7 cellular contexts compared by ENCODE assay signal in genomic region chr1:109425902-109426277, GRCh38. TPM values are rescaled to one million over a fixed set of nuclear protein-coding genes. Genes with fewer than 3 reads are reported as not detected.
DNase-seq lines count a peak whose midpoint lies in the region; ATAC-seq and TF ChIP-seq lines count a peak whose summit lies in the region.

No MANE protein-coding gene starts in this region.

- peaks cover 32% of the 10 kb centered on the region for H3K36me3 Mint-ChIP-seq in activated CD8-positive, alpha-beta T cell treated with anti-CD3 and anti-CD28 coated beads for 36 hours (ENCODE audit: low read depth)
- H3K36me3 Mint-ChIP-seq in neural crest cell (ENCODE audit: low read depth) (no peaks in the 10 kb centered on the region), type B pancreatic cell (peaks cover 8% of the 10 kb centered on the region)

- H3K27me3 Mint-ChIP-seq in activated CD8-positive, alpha-beta T cell treated with anti-CD3 and anti-CD28 coated beads for 36 hours: no peaks in the 10 kb centered on the region
- H3K27me3 Mint-ChIP-seq in neural crest cell (ENCODE audit: low read depth) (no peaks in the 10 kb centered on the region), type B pancreatic cell (no peaks in the 10 kb centered on the region)

- POLR2A ChIA-PET in activated CD8-positive, alpha-beta T cell treated with anti-CD3 and anti-CD28 coated beads for 36 hours (lab: Charles Lee): interaction anchor here (0.7 to 3.9 kb wide), 22 partner anchors 11 to 608 kb away, joined by 3 to 25 read pairs (median 5); partner anchors contain the start of genes AMIGO1, ATXN7L2, CYB561D1 and GNAI3

- CTCF ChIA-PET in activated CD8-positive, alpha-beta T cell treated with anti-CD3 and anti-CD28 coated beads for 36 hours (lab: Charles Lee): interaction anchor here (0.8 to 7.8 kb wide), 14 partner anchors 9 to 913 kb away, joined by 3 to 55 read pairs (median 4); partner anchors contain the start of genes AMIGO1, CYB561D1, GNAI3 and RBM15

- DNase-seq in NB4 (ENCODE audit: low read depth) (peak; percentile 88), esophagus muscularis mucosa (ENCODE audit: extremely low spot score) (peak; percentile 93), neural crest cell (ENCODE audit: low read depth, low spot score) (peak; percentile 19), type B pancreatic cell (ENCODE audit: extremely low spot score, unreplicated experiment) (no peak)
- peak; percentile 83 for DNase-seq in activated CD8-positive, alpha-beta T cell treated with anti-CD3 and anti-CD28 coated beads for 36 hours

- peak overlapping the region; percentile 83 for H3K4me3 ChIP-seq in NB4 (ENCODE audit: low read depth, low read length)
- H3K4me3 ChIP-seq in esophagus muscularis mucosa: peak overlapping the region; percentile 80 to 95 (median 90)

- TF ChIP-seq CTCF in NB4 (IDR thresholded peaks at IDR 0.05; ENCODE audit: low read depth, low read length) (no peak), esophagus muscularis mucosa (IDR thresholded peaks at IDR 0.05) (no peak), neural crest cell (conservative IDR thresholded peaks at IDR 0.05) (no peak), type B pancreatic cell (conservative IDR thresholded peaks at IDR 0.05) (no peak)
- no peak for TF ChIP-seq CTCF in activated CD8-positive, alpha-beta T cell treated with anti-CD3 and anti-CD28 coated beads for 36 hours (IDR thresholded peaks at IDR 0.05)

- no peaks in the 10 kb centered on the region for H3K27me3 ChIP-seq in esophagus muscularis mucosa

- TF ChIP-seq EP300 in esophagus muscularis mucosa (IDR thresholded peaks at IDR 0.05): no peak

- peaks cover 31 to 51% (median 47%) of the 10 kb centered on the region in 4 donors for H3K4me1 ChIP-seq in esophagus muscularis mucosa

- peak overlapping the region; percentile 96 for H3K27ac Mint-ChIP-seq in activated CD8-positive, alpha-beta T cell treated with anti-CD3 and anti-CD28 coated beads for 36 hours
- H3K27ac Mint-ChIP-seq in neural crest cell (ENCODE audit: unreplicated experiment) (peak overlapping the region; percentile 94), type B pancreatic cell (peak overlapping the region; percentile 93)

- H3K4me1 Mint-ChIP-seq in activated CD8-positive, alpha-beta T cell treated with anti-CD3 and anti-CD28 coated beads for 36 hours (ENCODE audit: low read depth): peaks cover 28% of the 10 kb centered on the region
- peaks cover 33% of the 10 kb centered on the region for H3K4me1 Mint-ChIP-seq in neural crest cell
- peaks cover 24% of the 10 kb centered on the region for H3K4me1 Mint-ChIP-seq in type B pancreatic cell (ENCODE audit: unreplicated experiment)

- no peaks in the 10 kb centered on the region for H3K9me3 ChIP-seq in esophagus muscularis mucosa

- ATAC-seq in GM18508 (IDR thresholded peaks at IDR 0.05; ENCODE audit: insufficient read depth, unreplicated experiment) (peak; percentile 21), HG02571 (IDR thresholded peaks at IDR 0.05; ENCODE audit: unreplicated experiment) (peak; percentile 30)
- ATAC-seq in activated CD8-positive, alpha-beta T cell treated with anti-CD3 and anti-CD28 coated beads for 36 hours: peak; percentile 55

- intact Hi-C loops in activated CD8-positive, alpha-beta T cell treated with anti-CD3 and anti-CD28 coated beads for 36 hours (cut with micrococcal nuclease): loop anchor here (2.0 to 10.0 kb wide), 3 partner anchors 57 to 311 kb away; partner anchors contain the start of genes ATXN7L2, ELAPOR1 and GPR61
- intact Hi-C loops in esophagus muscularis mucosa (cut with DNase I): loop anchor here (5.0 kb wide), 3 partner anchors 41 to 106 kb away; partner anchors contain the start of genes ATXN7L2 and SYPL2

- 0% methylated on average over 12 of the region's 23 CpGs for WGBS in esophagus muscularis mucosa

- TF ChIP-seq POLR2A in NB4 (IDR thresholded peaks at IDR 0.05; ENCODE audit: extremely low read depth, insufficient read length) (no peak), esophagus muscularis mucosa (IDR thresholded peaks at IDR 0.05; ENCODE audit: low read depth) (no peak)

- peaks cover 8 to 11% (median 8%) of the 10 kb centered on the region in 4 donors for H3K36me3 ChIP-seq in esophagus muscularis mucosa

- H3K9me3 Mint-ChIP-seq in activated CD8-positive, alpha-beta T cell treated with anti-CD3 and anti-CD28 coated beads for 36 hours: no peaks in the 10 kb centered on the region
- no peaks in the 10 kb centered on the region for H3K9me3 Mint-ChIP-seq in neural crest cell
- H3K9me3 Mint-ChIP-seq in type B pancreatic cell: no peaks in the 10 kb centered on the region

- peak overlapping the region; percentile 93 for H3K4me3 Mint-ChIP-seq in activated CD8-positive, alpha-beta T cell treated with anti-CD3 and anti-CD28 coated beads for 36 hours
- H3K4me3 Mint-ChIP-seq in neural crest cell (peak overlapping the region; percentile 98), type B pancreatic cell (peak overlapping the region; percentile 97)

- peak overlapping the region; percentile 84 to 94 (median 90) for H3K27ac ChIP-seq in esophagus muscularis mucosa (replicated peaks in 1 of 4)

RNA-seq across cellular contexts. Expression of gene PSMA5, which starts 0.4 kb away (rescaled TPM):
- 100 to 1,000 TPM; 192 to 210 TPM for total RNA-seq in activated CD8-positive, alpha-beta T cell treated with anti-CD3 and anti-CD28 coated beads for 36 hours
- total RNA-seq in esophagus muscularis mucosa (10 to 100 TPM; 15.8 to 29.8 (median 27.4) TPM), neural crest cell (99.8 and 109 TPM in 2 replicates), type B pancreatic cell (ENCODE audit: low replicate concordance) (84.3 and 85.7 TPM in 2 replicates)

RNA-seq across cellular contexts. Expression of gene SORT1, which starts 28.2 kb away (rescaled TPM):
- total RNA-seq in activated CD8-positive, alpha-beta T cell treated with anti-CD3 and anti-CD28 coated beads for 36 hours: 1 to 10 TPM; 2.5 to 3.2 TPM
- total RNA-seq in esophagus muscularis mucosa (100 to 1,000 TPM in 3 of 4 donors, 10 to 100 TPM in 1; 92.6 to 136 (median 134) TPM), neural crest cell (60.8 and 61.6 TPM in 2 replicates), type B pancreatic cell (ENCODE audit: low replicate concordance) (52.3 and 88.6 TPM in 2 replicates)

RNA-seq across cellular contexts. Expression of gene SYPL2, which starts 40.5 kb away (rescaled TPM):
- not detected for total RNA-seq in activated CD8-positive, alpha-beta T cell treated with anti-CD3 and anti-CD28 coated beads for 36 hours
- 1 to 10 TPM; 2.7 to 8.0 (median 4.6) TPM for total RNA-seq in esophagus muscularis mucosa
- total RNA-seq in neural crest cell: 0.18 and 0.47 TPM in 2 replicates
- total RNA-seq in type B pancreatic cell (ENCODE audit: low replicate concordance): 0.33 and 0.58 TPM in 2 replicates

RNA-seq across cellular contexts. Expression of gene ATXN7L2, which starts 57.8 kb away (rescaled TPM):
- 10 to 100 TPM; 11.2 to 13.7 TPM for total RNA-seq in activated CD8-positive, alpha-beta T cell treated with anti-CD3 and anti-CD28 coated beads for 36 hours
- 1 to 10 TPM; 2.2 to 3.3 (median 2.7) TPM for total RNA-seq in esophagus muscularis mucosa
- 13.2 and 15.6 TPM in 2 replicates for total RNA-seq in neural crest cell
- 5.7 and 12.0 TPM in 2 replicates for total RNA-seq in type B pancreatic cell (ENCODE audit: low replicate concordance)

Comparison
In these comparisons a context has a peak if more than half of its experiments do, and no peak if none do; other contexts are left out.
1. RNA of gene SORT1, which starts 28.2 kb away (total RNA-seq): 92.6 to 136 TPM in esophagus muscularis mucosa, 60.8 to 61.6 TPM in neural crest cell and 52.3 to 88.6 TPM in type B pancreatic cell; 2.5 to 3.2 TPM in activated CD8-positive, alpha-beta T cell treated with anti-CD3 and anti-CD28 coated beads for 36 hours; every median in the first group is over 10 times any median in the second.
2. Peak in every context shown above with its lines, with median percentiles within 50 percentile points of each other: ATAC-seq, H3K27ac Mint-ChIP-seq and H3K4me3 Mint-ChIP-seq.